ENCODE assay signal across 25 cellular contexts in the genomic region with DNA sequence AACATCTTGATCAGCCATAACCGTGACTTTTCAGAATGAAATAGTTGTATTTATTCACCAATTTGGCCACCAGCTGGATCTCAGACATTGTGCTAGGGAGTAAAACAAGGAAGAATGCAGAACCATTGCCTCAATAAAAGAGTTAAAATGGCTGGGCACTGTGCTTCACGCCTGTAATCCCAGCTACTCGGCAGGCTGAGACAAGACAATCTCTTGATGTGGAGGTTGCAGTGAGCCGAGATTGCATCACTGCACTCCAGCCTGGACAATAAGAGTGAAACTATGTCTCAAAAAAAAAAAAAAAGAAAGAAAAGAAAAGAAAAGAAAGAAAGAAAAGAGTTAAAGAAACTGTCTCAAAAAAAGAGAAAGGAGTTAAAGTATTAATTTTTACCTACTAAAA.
DNase-seq lines count a peak whose midpoint lies in the region; ATAC-seq and TF ChIP-seq lines count a peak whose summit lies in the region.
"Had no signal": no experiment of that assay in that cellular context is flagged by ENCODE, and none has a peak within 500 bp of the region (broad histone marks: within the 10 kb centered on the region; RNA-seq: fewer than 3 reads in every experiment).

No MANE protein-coding gene starts in this region.

- H3K4me2 ChIP-seq in neuronal stem cell (ENCODE audit: insufficient read depth, low read length, poor library complexity, severe bottlenecking): no peak overlapping the region
- no peak overlapping the region for H3K4me2 ChIP-seq in PC-9

- peak overlapping the region; percentile 43 for H2AFZ ChIP-seq in neuronal stem cell (ENCODE audit: low read length)
- no peak overlapping the region for H2AFZ ChIP-seq in PC-9

- H3K14ac ChIP-seq in neuronal stem cell (ENCODE audit: low read length): no peak overlapping the region

- H2BK120ac ChIP-seq in neuronal stem cell (ENCODE audit: low read depth, low read length): no peak overlapping the region

- TF ChIP-seq CTCF in WTC11 (IDR thresholded peaks at IDR 0.05) (no peak), PC-9 (conservative IDR thresholded peaks at IDR 0.05) (no peak)

- POLR2A ChIA-PET in WTC11 (lab: Charles Lee) (no interaction called here), PC-9 (lab: Charles Lee; ENCODE audit: unreplicated experiment) (no interaction called here)

- H3K9me2 ChIP-seq in PC-9 (ENCODE audit: insufficient read depth): no peaks in the 10 kb centered on the region

- BruUV-seq in PC-9 (replicated peaks; lab: Mats Ljungman, UMichigan): no TSS peak

- H2BK5ac ChIP-seq in neuronal stem cell (ENCODE audit: low read length): no peak overlapping the region

- H3K4ac ChIP-seq in neuronal stem cell (ENCODE audit: low read length): no peak overlapping the region

- H3K23ac ChIP-seq in neuronal stem cell (ENCODE audit: low read depth, low read length, poor library complexity): no peak overlapping the region

- H3K9ac ChIP-seq in neuronal stem cell (ENCODE audit: low read depth, low read length, poor library complexity): no peak overlapping the region

- no peak overlapping the region for H2BK15ac ChIP-seq in neuronal stem cell (ENCODE audit: low read length)

- H3K4me1 ChIP-seq in neuronal stem cell (ENCODE audit: control insufficient read depth in 2 of 2, insufficient read depth in 1 of 2, low read depth in 1 of 2, low read length in 2 of 2) (no peaks in the 10 kb centered on the region), PC-9 (replicated peaks; ENCODE audit: insufficient read depth) (no peaks in the 10 kb centered on the region)
- H3K4me1 ChIP-seq: right atrium auricular region, tibial nerve had no signal

- ATAC-seq in WTC11: no peak
- no peak for ATAC-seq in stimulated activated naive B cell treated with anti-CD40 and anti-IgM and Interleukin-4, amounts not matched to agents 10 μg/mL and 1 μg/mL and 100 μg/mL, for 72 hours (replicated peaks)
- ATAC-seq: activated T-cell treated with anti-CD3 and anti-CD28 coated beads, Interleukin-2, amount 50 U/mL, for 72 hours; Right ventricle myocardium inferior; stimulated activated naive CD8-positive, alpha-beta T cell treated with anti-CD3 and anti-CD28 coated beads, Interleukin-15, Interleukin-2, amounts not matched to agents 100 U/mL and 50 U/mL, for 24 hours had no signal

- peaks cover 3% of the 10 kb centered on the region; the same call in 1 of the 2 replicates for H3K9me3 Mint-ChIP-seq in WTC11
- H3K9me3 Mint-ChIP-seq in stimulated activated naive B cell treated with anti-CD40 and anti-IgM and Interleukin-4, amounts not matched to agents 10 μg/mL and 1 μg/mL and 100 μg/mL, for 72 hours: no peaks in the 10 kb centered on the region
- H3K9me3 Mint-ChIP-seq: activated T-cell treated with anti-CD3 and anti-CD28 coated beads, Interleukin-2, amount 50 U/mL, for 72 hours; brain had no signal

- no peaks in the 10 kb centered on the region for H3K27me3 Mint-ChIP-seq in WTC11 (ENCODE audit: low read depth)
- peaks cover 6% of the 10 kb centered on the region in 2 donors for H3K27me3 Mint-ChIP-seq in stimulated activated naive B cell treated with anti-CD40 and anti-IgM and Interleukin-4, amounts not matched to agents 10 μg/mL and 1 μg/mL and 100 μg/mL, for 72 hours

- no peak overlapping the region for H2AK5ac ChIP-seq in neuronal stem cell (ENCODE audit: low read depth, low read length)

- no peaks in the 10 kb centered on the region for H3F3A ChIP-seq in PC-9 (ENCODE audit: insufficient read depth, low read depth)

- no peak overlapping the region for H4K8ac ChIP-seq in neuronal stem cell (ENCODE audit: low read depth, low read length)

- H2BK12ac ChIP-seq in neuronal stem cell (ENCODE audit: low read length): no peak overlapping the region

- no peaks in the 10 kb centered on the region for H3K36me3 ChIP-seq in neuronal stem cell (replicated peaks in 1 of 2; ENCODE audit: control insufficient read depth in 2 of 2, insufficient read depth in 2 of 2, low read length in 2 of 2)
- H3K36me3 ChIP-seq in PC-9 (ENCODE audit: low read depth): no peaks in the 10 kb centered on the region
- H3K36me3 ChIP-seq: right atrium auricular region had no signal

- H4K20me1 ChIP-seq in PC-9 (ENCODE audit: insufficient read depth): no peaks in the 10 kb centered on the region

- no peaks in the 10 kb centered on the region for H3K9me3 ChIP-seq in neuronal stem cell (replicated peaks in 1 of 2; ENCODE audit: control insufficient read depth in 2 of 2, insufficient read depth in 1 of 2, low read depth in 1 of 2, low read length in 2 of 2)
- no peaks in the 10 kb centered on the region for H3K9me3 ChIP-seq in PC-9 (ENCODE audit: insufficient read depth, low read depth)
- H3K9me3 ChIP-seq: right atrium auricular region, tibial nerve had no signal

- no peaks in the 10 kb centered on the region for H3K79me2 ChIP-seq in PC-9 (ENCODE audit: low read depth)

- WGBS in neuronal stem cell (ENCODE audit: extremely low coverage in 2 of 2, insufficient read length in 2 of 2, insufficient replicate concordance in 1 of 2), 2 donors: no CpG with 5 or more reads among the region's 4 CpGs

- H3K18ac ChIP-seq in neuronal stem cell (ENCODE audit: low read length): no peak overlapping the region

- CTCF ChIA-PET in WTC11 (lab: Charles Lee): no interaction called here
- CTCF ChIA-PET in PC-9 (lab: Charles Lee): no interaction called here

- DNase-seq in MV-4-11 (lab: John Stamatoyannopoulos, UW) (peak; percentile 33), WTC11 (ENCODE audit: low spot score) (no peak), fibroblast of gingiva (ENCODE audit: low read depth) (peak; percentile 16), neuronal stem cell (ENCODE audit: low spot score) (no peak), PC-9 (no peak), 8988T (no peak), EL (no peak)
- no peak for DNase-seq in stimulated activated naive B cell treated with anti-CD40 and anti-IgM and Interleukin-4, amounts not matched to agents 10 μg/mL and 1 μg/mL and 100 μg/mL, for 72 hours
- DNase-seq: activated CD8-positive, alpha-beta memory T cell treated with anti-CD3 and anti-CD28 coated beads for 24 hours; activated naive CD4-positive, alpha-beta T cell treated with anti-CD3 and anti-CD28 coated beads, Interleukin-2, amount 50 U/mL, for 16 hours; activated T-cell treated with anti-CD3 and anti-CD28 coated beads, Interleukin-2, amount 50 U/mL, for 72 hours; CD8-positive, alpha-beta memory T cell; cortex of kidney; DMS79; glutamatergic neuron; NCI-H2081; NCI-H510A treated with DMSO at 0.1 percent for 48 hours; occipital lobe; stimulated activated naive CD8-positive, alpha-beta T cell treated with anti-CD3 and anti-CD28 coated beads, Interleukin-15, Interleukin-2, amounts not matched to agents 100 U/mL and 50 U/mL, for 24 hours; T-helper 1 cell had no signal

- no peaks in the 10 kb centered on the region for H3K4me1 Mint-ChIP-seq in WTC11
- H3K4me1 Mint-ChIP-seq in stimulated activated naive B cell treated with anti-CD40 and anti-IgM and Interleukin-4, amounts not matched to agents 10 μg/mL and 1 μg/mL and 100 μg/mL, for 72 hours: no peaks in the 10 kb centered on the region
- H3K4me1 Mint-ChIP-seq: CD8-positive, alpha-beta memory T cell had no signal

- H4K91ac ChIP-seq in neuronal stem cell (ENCODE audit: low read depth, low read length, poor library complexity): no peak overlapping the region

- intact Hi-C loops in PC-9 (cut with micrococcal nuclease; ENCODE audit: unreplicated experiment): no loop called here

- H3K27ac ChIP-seq in neuronal stem cell (replicated peaks; ENCODE audit: low read length) (no peak overlapping the region), PC-9 (no peak overlapping the region)
- H3K27ac ChIP-seq: HL-60, right atrium auricular region, tibial nerve had no signal

- no peak overlapping the region for H3K4me3 Mint-ChIP-seq in WTC11
- no peak overlapping the region for H3K4me3 Mint-ChIP-seq in stimulated activated naive B cell treated with anti-CD40 and anti-IgM and Interleukin-4, amounts not matched to agents 10 μg/mL and 1 μg/mL and 100 μg/mL, for 72 hours
- H3K4me3 Mint-ChIP-seq: activated T-cell treated with anti-CD3 and anti-CD28 coated beads, Interleukin-2, amount 50 U/mL, for 72 hours; brain; CD8-positive, alpha-beta memory T cell had no signal

- H3K4me3 ChIP-seq in neuronal stem cell (ENCODE audit: low read length in 2 of 2): no peak overlapping the region
- H3K4me3 ChIP-seq in PC-9: no peak overlapping the region
- H3K4me3 ChIP-seq: right atrium auricular region, tibial nerve had no signal

- 0 out of 2 replicates have a peak overlapping the region, but pooled peaks have one; percentile 51 for H3K27ac Mint-ChIP-seq in WTC11
- H3K27ac Mint-ChIP-seq in stimulated activated naive B cell treated with anti-CD40 and anti-IgM and Interleukin-4, amounts not matched to agents 10 μg/mL and 1 μg/mL and 100 μg/mL, for 72 hours: no peak overlapping the region
- H3K27ac Mint-ChIP-seq: activated T-cell treated with anti-CD3 and anti-CD28 coated beads, Interleukin-2, amount 50 U/mL, for 72 hours; brain; CD8-positive, alpha-beta memory T cell had no signal

- H3K79me1 ChIP-seq in neuronal stem cell (ENCODE audit: low read depth, low read length): no peaks in the 10 kb centered on the region

- H3K27me3 ChIP-seq in neuronal stem cell (ENCODE audit: control insufficient read depth in 3 of 3, insufficient read depth in 3 of 3, low read depth in 1 of 3, low read length in 3 of 3) (no peaks in the 10 kb centered on the region), PC-9 (ENCODE audit: insufficient read depth, low read depth) (no peaks in the 10 kb centered on the region)
- H3K27me3 ChIP-seq: right atrium auricular region, tibial nerve had no signal

- H3K36me3 Mint-ChIP-seq in WTC11: no peaks in the 10 kb centered on the region
- H3K36me3 Mint-ChIP-seq in stimulated activated naive B cell treated with anti-CD40 and anti-IgM and Interleukin-4, amounts not matched to agents 10 μg/mL and 1 μg/mL and 100 μg/mL, for 72 hours: no peaks in the 10 kb centered on the region
- H3K36me3 Mint-ChIP-seq: brain; CD8-positive, alpha-beta memory T cell had no signal

TF ChIP-seq in WTC11, 78 proteins besides CTCF, POLR2A, EP300 and RAD21 (continues in another document):
- no peak for TF ChIP-seq NR2C2 (CRISPR knock-in tag; IDR thresholded peaks at IDR 0.05)
- TF ChIP-seq ZNF263 (CRISPR knock-in tag; IDR thresholded peaks at IDR 0.05; ENCODE audit: low read depth): no peak
- no peak for TF ChIP-seq HMGA2 (CRISPR knock-in tag; IDR thresholded peaks at IDR 0.05)
- TF ChIP-seq NFATC4 (CRISPR knock-in tag; IDR thresholded peaks at IDR 0.05): no peak
- TF ChIP-seq, protein P1, sequence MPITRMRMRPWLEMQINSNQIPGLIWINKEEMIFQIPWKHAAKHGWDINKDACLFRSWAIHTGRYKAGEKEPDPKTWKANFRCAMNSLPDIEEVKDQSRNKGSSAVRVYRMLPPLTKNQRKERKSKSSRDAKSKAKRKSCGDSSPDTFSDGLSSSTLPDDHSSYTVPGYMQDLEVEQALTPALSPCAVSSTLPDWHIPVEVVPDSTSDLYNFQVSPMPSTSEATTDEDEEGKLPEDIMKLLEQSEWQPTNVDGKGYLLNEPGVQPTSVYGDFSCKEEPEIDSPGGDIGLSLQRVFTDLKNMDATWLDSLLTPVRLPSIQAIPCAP (CRISPR knock-in tag; IDR thresholded peaks at IDR 0.05): no peak

Comparison
In these comparisons a context has a peak if more than half of its experiments do, and no peak if none do; other contexts are left out.
1. DNase-seq: peak in MV-4-11 (single experiment) and fibroblast of gingiva (single experiment); none in WTC11 (single experiment), neuronal stem cell (single experiment), PC-9 (0 of 2), 8988T (single experiment), EL (single experiment) and stimulated activated naive B cell treated with anti-CD40 and anti-IgM and Interleukin-4, amounts not matched to agents 10 μg/mL and 1 μg/mL and 100 μg/mL, for 72 hours (single experiment).